1 cellular context compared by ENCODE assay signal in genomic region chr5:167753725-167754490, GRCh38.
TF ChIP-seq lines count a peak whose summit lies in the region.

No MANE protein-coding gene starts in this region.

TF ChIP-seq in WTC11, 78 proteins besides CTCF, POLR2A, EP300 and RAD21 (continued from another document):
- TF ChIP-seq ZNF425 (CRISPR knock-in tag; conservative IDR thresholded peaks at IDR 0.05) (no peak), FOXJ3 (CRISPR knock-in tag; IDR thresholded peaks at IDR 0.05; ENCODE audit: borderline replicate concordance) (no peak), JAZF1 (CRISPR knock-in tag; IDR thresholded peaks at IDR 0.05) (no peak), E2F1 (CRISPR knock-in tag; IDR thresholded peaks at IDR 0.05) (no peak), ZNF219 (CRISPR knock-in tag; IDR thresholded peaks at IDR 0.05; ENCODE audit: borderline replicate concordance) (no peak), ZSCAN18 (CRISPR knock-in tag; IDR thresholded peaks at IDR 0.05) (no peak), E2F5 (CRISPR knock-in tag; IDR thresholded peaks at IDR 0.05) (no peak), ATF2 (CRISPR knock-in tag; IDR thresholded peaks at IDR 0.05; ENCODE audit: borderline replicate concordance, low read depth) (no peak), MAX (CRISPR knock-in tag; IDR thresholded peaks at IDR 0.05) (no peak), SMAD3 (CRISPR knock-in tag; IDR thresholded peaks at IDR 0.05; ENCODE audit: borderline replicate concordance) (no peak), ATF1 (CRISPR knock-in tag; IDR thresholded peaks at IDR 0.05) (no peak), NFE2L1 (CRISPR knock-in tag; IDR thresholded peaks at IDR 0.05) (no peak), OVOL2 (CRISPR knock-in tag; IDR thresholded peaks at IDR 0.05; ENCODE audit: borderline replicate concordance) (no peak), TEAD4 (CRISPR knock-in tag; IDR thresholded peaks at IDR 0.05) (no peak), CDX4 (CRISPR knock-in tag; IDR thresholded peaks at IDR 0.05; ENCODE audit: borderline replicate concordance) (no peak)
TF ChIP-seq in WTC11: peak in this region for 0.
